1 cellular context compared by ENCODE assay signal in genomic region chr2:11465485-11466306, GRCh38.
TF ChIP-seq lines count a peak whose summit lies in the region.

Gene E2F6, minus strand, starts transcription at chr2:11466161. Its CDS starts 282 bp downstream, at chr2:11465879.

TF ChIP-seq in HepG2, 621 proteins besides CTCF, POLR2A, EP300 and RAD21 (continued from another document and continues in another):
- TF ChIP-seq ZSCAN20 (CRISPR knock-in tag; IDR thresholded peaks at IDR 0.05; ENCODE audit: borderline replicate concordance) (peak; percentile 94), ZBTB26 (CRISPR knock-in tag; IDR thresholded peaks at IDR 0.05; ENCODE audit: borderline replicate concordance) (peak; percentile 88), ZBTB7B (CRISPR knock-in tag; IDR thresholded peaks at IDR 0.05) (peak; percentile 56; the same call in 1 of the 2 replicates), SAP130 (CRISPR knock-in tag; IDR thresholded peaks at IDR 0.05; ENCODE audit: low read depth) (peak; percentile 79), SRY (CRISPR knock-in tag; IDR thresholded peaks at IDR 0.05) (peak; percentile 99), ZNF784 (CRISPR knock-in tag; IDR thresholded peaks at IDR 0.05; ENCODE audit: borderline replicate concordance) (peak; percentile 93), ZFYVE20 (CRISPR knock-in tag; IDR thresholded peaks at IDR 0.05; ENCODE audit: borderline replicate concordance, low read depth) (peak; percentile 96; the same call in 1 of the 2 replicates), FOXO1 (CRISPR knock-in tag; IDR thresholded peaks at IDR 0.05) (peak; percentile 64), TAF1 (CRISPR knock-in tag; IDR thresholded peaks at IDR 0.05) (peak; percentile 98), TOPORS (CRISPR knock-in tag; IDR thresholded peaks at IDR 0.05) (peak; percentile 99), JUNB (CRISPR knock-in tag; IDR thresholded peaks at IDR 0.05; ENCODE audit: borderline replicate concordance) (peak; percentile 88), HIVEP1 (CRISPR knock-in tag; IDR thresholded peaks at IDR 0.05) (peak; percentile 99), CEBPZ (IDR thresholded peaks at IDR 0.05; ENCODE audit: low read length) (no peak), U2AF1 (optimal IDR thresholded peaks at IDR 0.05; ENCODE audit: low read depth, low read length) (peak; percentile 91), NCOR1 (IDR thresholded peaks at IDR 0.05; ENCODE audit: borderline replicate concordance, low read length) (no peak), PHF21A (CRISPR knock-in tag; IDR thresholded peaks at IDR 0.05) (peak; percentile 50), ARHGAP35 (CRISPR knock-in tag; IDR thresholded peaks at IDR 0.05; ENCODE audit: borderline replicate concordance) (peak; percentile 99), ATF5 (CRISPR knock-in tag; IDR thresholded peaks at IDR 0.05; ENCODE audit: low read depth) (peak; percentile 97; the same call in 1 of the 2 replicates), ZNF543 (CRISPR knock-in tag; IDR thresholded peaks at IDR 0.05) (peak; percentile 99), CAMTA2 (CRISPR knock-in tag; IDR thresholded peaks at IDR 0.05; ENCODE audit: borderline replicate concordance) (peak; percentile 100), FLYWCH1 (CRISPR knock-in tag; IDR thresholded peaks at IDR 0.05) (peak; percentile 99), CREB3 (CRISPR knock-in tag; IDR thresholded peaks at IDR 0.05) (peak; percentile 97), KDM1A (CRISPR knock-in tag; IDR thresholded peaks at IDR 0.05) (peak; percentile 29; the same call in 1 of the 2 replicates), ESRRA (CRISPR knock-in tag; IDR thresholded peaks at IDR 0.05; ENCODE audit: low read depth) (peak; percentile 88), GRHL1 (CRISPR knock-in tag; conservative IDR thresholded peaks at IDR 0.05) (no peak; the same call in 1 of the 2 replicates), ZBTB38 (CRISPR knock-in tag; IDR thresholded peaks at IDR 0.05) (peak; percentile 97), PHF5A (CRISPR knock-in tag; IDR thresholded peaks at IDR 0.05; ENCODE audit: low read depth, unreplicated experiment) (peak; percentile 99), SP2 (CRISPR knock-in tag; IDR thresholded peaks at IDR 0.05) (peak; percentile 69), ELF4 (CRISPR knock-in tag; IDR thresholded peaks at IDR 0.05; ENCODE audit: borderline replicate concordance) (peak; percentile 67; the same call in 1 of the 2 replicates), ZSCAN22 (CRISPR knock-in tag; IDR thresholded peaks at IDR 0.05) (no peak), MXI1 (IDR thresholded peaks at IDR 0.05; ENCODE audit: borderline replicate concordance, low read depth, low read length) (peak; percentile 79; the same call in 2 of the 3 replicates), SNAI1 (CRISPR knock-in tag; IDR thresholded peaks at IDR 0.05; ENCODE audit: borderline replicate concordance) (peak; percentile 99), ZNF253 (CRISPR knock-in tag; IDR thresholded peaks at IDR 0.05; ENCODE audit: borderline replicate concordance) (peak; percentile 99), DMTF1 (CRISPR knock-in tag; IDR thresholded peaks at IDR 0.05) (no peak; the same call in 1 of the 2 replicates), ZNF724P (CRISPR knock-in tag; IDR thresholded peaks at IDR 0.05; ENCODE audit: borderline replicate concordance) (peak; percentile 95), AKAP8 (CRISPR knock-in tag; IDR thresholded peaks at IDR 0.05) (peak; percentile 85; the same call in 1 of the 2 replicates), ASH2L (IDR thresholded peaks at IDR 0.05; ENCODE audit: insufficient read length, low read depth, low read length) (peak; percentile 96), ZNF18 (CRISPR knock-in tag; IDR thresholded peaks at IDR 0.05; ENCODE audit: insufficient replicate concordance) (peak; percentile 96), ZSCAN30 (CRISPR knock-in tag; IDR thresholded peaks at IDR 0.05) (peak; percentile 12; the same call in 1 of the 2 replicates), ZNF678 (CRISPR knock-in tag; IDR thresholded peaks at IDR 0.05) (peak; percentile 99), KLF13 (CRISPR knock-in tag; IDR thresholded peaks at IDR 0.05) (peak; percentile 93), FOXJ3 (CRISPR knock-in tag; IDR thresholded peaks at IDR 0.05; ENCODE audit: borderline replicate concordance) (peak; percentile 42; the same call in 1 of the 2 replicates), SMAD3 (CRISPR knock-in tag; IDR thresholded peaks at IDR 0.05) (peak; percentile 93), KLF9 (CRISPR knock-in tag; IDR thresholded peaks at IDR 0.05; ENCODE audit: low read depth) (peak; percentile 87), YEATS2 (CRISPR knock-in tag; IDR thresholded peaks at IDR 0.05; ENCODE audit: borderline replicate concordance) (peak; percentile 85), ZNF670 (CRISPR knock-in tag; IDR thresholded peaks at IDR 0.05; ENCODE audit: borderline replicate concordance) (peak; percentile 95; the same call in 1 of the 2 replicates), ISL2 (CRISPR knock-in tag; IDR thresholded peaks at IDR 0.05) (peak; percentile 92), KAT7 (CRISPR knock-in tag; IDR thresholded peaks at IDR 0.05; ENCODE audit: borderline replicate concordance) (peak; percentile 97), ZNF207 (IDR thresholded peaks at IDR 0.05; ENCODE audit: borderline replicate concordance) (no peak), TARDBP (CRISPR knock-in tag; IDR thresholded peaks at IDR 0.05) (peak; percentile 94), ZNF441 (CRISPR knock-in tag; IDR thresholded peaks at IDR 0.05; ENCODE audit: borderline replicate concordance) (peak; percentile 83), ZNF709 (CRISPR knock-in tag; IDR thresholded peaks at IDR 0.05) (peak; percentile 99), MYPOP (CRISPR knock-in tag; IDR thresholded peaks at IDR 0.05) (peak; percentile 88)
